15 cellular contexts compared by ENCODE assay signal in the genomic region with DNA sequence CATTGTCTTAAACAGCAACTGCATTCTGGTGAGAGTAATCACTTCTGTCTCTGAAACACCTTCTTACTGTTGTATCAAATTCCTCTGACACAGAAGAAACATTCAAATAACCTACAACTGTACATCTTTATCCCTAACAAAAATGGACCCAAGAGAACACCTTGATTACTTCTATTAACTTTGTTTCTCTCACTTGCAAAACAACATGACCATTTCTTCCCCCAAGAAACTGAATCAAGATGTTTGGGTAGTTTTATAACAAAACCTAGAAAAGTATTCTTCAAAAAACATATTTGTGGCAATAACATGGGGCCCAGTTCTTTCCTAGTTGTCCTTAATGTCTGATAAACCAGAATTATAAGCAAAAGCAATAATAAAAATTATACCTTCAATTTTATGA.
"Had no signal": no experiment of that assay in that cellular context is flagged by ENCODE, and none has a peak within 500 bp of the region (broad histone marks: within the 10 kb centered on the region; RNA-seq: fewer than 3 reads in every experiment).

No MANE protein-coding gene starts in this region.

- DNase-seq: activated CD4-positive, alpha-beta T cell treated with anti-CD3 and anti-CD28 coated beads, Interleukin-2, amount 50 U/mL, for 4 hours; activated CD4-positive, CD25-positive, alpha-beta regulatory T cell treated with anti-CD3 and anti-CD28 coated beads, Interleukin-2, amount 50 U/mL, for 72 hours; activated effector memory CD4-positive, alpha-beta T cell treated with Interleukin-2 at 50 U/mL for 16 hours; activated T-cell treated with anti-CD3 and anti-CD28 coated beads for 4 hours; caudate nucleus; colonic mucosa; hypothalamus; left ventricle myocardium inferior; mesenchymal stem cell; stimulated activated CD4-positive, alpha-beta T cell treated with anti-CD3 and anti-CD28 coated beads, Interleukin-1b, Interleukin-23, amount 100 ng/mL, for 48 hours; SW 1271; tibial artery; uterus had no signal

- H3K9me3 Mint-ChIP-seq: activated naive CD4-positive, alpha-beta T cell treated with anti-CD3 and anti-CD28 coated beads, Interleukin-2, amount 50 U/mL, for 72 hours had no signal

- H3K4me1 ChIP-seq: colonic mucosa, uterus had no signal

- H3K9me3 ChIP-seq: colonic mucosa, esophagus muscularis mucosa, left ventricle myocardium inferior, tibial artery, uterus had no signal

- H3K36me3 ChIP-seq: colonic mucosa, uterus had no signal

- H3K4me3 ChIP-seq: colonic mucosa, esophagus muscularis mucosa, left ventricle myocardium inferior, tibial artery, uterus had no signal

- ATAC-seq: activated naive CD4-positive, alpha-beta T cell treated with anti-CD3 and anti-CD28 coated beads, Interleukin-2, amount 50 U/mL, for 72 hours had no signal

- H3K27me3 ChIP-seq: colonic mucosa, esophagus muscularis mucosa, tibial artery, uterus had no signal

- H3K27ac ChIP-seq: colonic mucosa, esophagus muscularis mucosa, left ventricle myocardium inferior, tibial artery, uterus had no signal
